ENCODE assay signal across 34 cellular contexts in the genomic region with DNA sequence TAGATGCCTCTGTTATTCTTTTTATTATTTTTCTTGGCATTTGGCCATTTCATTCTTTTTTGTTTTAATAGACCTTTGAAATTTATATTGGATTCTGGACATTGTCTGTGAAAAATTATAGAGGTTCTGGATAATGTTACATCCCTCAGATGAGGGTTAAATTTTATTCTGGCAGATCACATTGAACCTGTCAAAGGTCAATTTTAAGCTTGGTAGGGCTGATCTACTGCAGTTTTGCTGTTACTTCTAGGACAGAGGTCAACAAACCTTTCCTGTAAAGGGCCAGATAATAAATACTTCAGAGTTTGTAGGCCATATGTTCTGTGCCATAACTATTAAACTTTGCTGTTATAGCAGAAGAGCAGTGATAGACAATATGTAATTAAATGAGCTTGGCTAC.
A peak's percentile ranks its signal among the peaks of the same experiment; 100 is the strongest.
DNase-seq lines count a peak whose midpoint lies in the region; ATAC-seq, FAIRE-seq and TF ChIP-seq lines count a peak whose summit lies in the region.
"Had no signal": no experiment of that assay in that cellular context is flagged by ENCODE, and none has a peak within 500 bp of the region (broad histone marks: within the 10 kb centered on the region; RNA-seq: fewer than 3 reads in every experiment).

No MANE protein-coding gene starts in this region.

- H3K36me3 ChIP-seq in SK-N-SH (replicated peaks in 1 of 2; ENCODE audit: control insufficient read depth in 1 of 2, insufficient read depth in 2 of 2, low read length in 1 of 2) = no peaks in the 10 kb centered on the region
- no peaks in the 10 kb centered on the region for H3K36me3 ChIP-seq in liver (ENCODE audit: control insufficient read depth in 4 of 4, insufficient read depth in 3 of 4, low read depth in 1 of 4, low read length in 3 of 4)
- no peaks in the 10 kb centered on the region for H3K36me3 ChIP-seq in HepG2 (replicated peaks in 1 of 2; ENCODE audit: control insufficient read depth in 1 of 2, insufficient read depth in 2 of 2, low read length in 2 of 2)
- H3K36me3 ChIP-seq in gastroesophageal sphincter = no peaks in the 10 kb centered on the region
- H3K36me3 ChIP-seq: BE2C; BLaER1; BLaER1 treated with 17β-estradiol and CSF1 and Interleukin-3, amounts not matched to agents 10 nM and 100 nM had no signal

- no peaks in the 10 kb centered on the region for H3F3A ChIP-seq in SK-N-SH (replicated peaks; ENCODE audit: insufficient read depth)

- no peaks in the 10 kb centered on the region; a peak in 1 of 4 replicates for H3K4me1 ChIP-seq in SK-N-SH (ENCODE audit: control insufficient read depth in 1 of 2, insufficient read depth in 2 of 2, low read depth in 1 of 2, low read length in 1 of 2)
- H3K4me1 ChIP-seq in liver (ENCODE audit: control insufficient read depth in 4 of 4, insufficient read depth in 4 of 4, low read length in 3 of 4) = no peaks in the 10 kb centered on the region
- H3K4me1 ChIP-seq in HepG2 (ENCODE audit: insufficient read depth, low read length) = no peaks in the 10 kb centered on the region
- no peaks in the 10 kb centered on the region for H3K4me1 ChIP-seq in gastroesophageal sphincter
- H3K4me1 ChIP-seq: A549; BE2C; BLaER1; BLaER1 treated with 17β-estradiol and CSF1 and Interleukin-3, amounts not matched to agents 10 nM and 100 nM; Caco-2 had no signal

- no peak overlapping the region for H3K27ac ChIP-seq in SK-N-SH (ENCODE audit: low read depth in 2 of 2, low read length in 1 of 2)
- no peak overlapping the region for H3K27ac ChIP-seq in liver (ENCODE audit: low read depth in 1 of 2, low read length in 2 of 2)
- no peak overlapping the region for H3K27ac ChIP-seq in HepG2 (ENCODE audit: extremely low read length, insufficient read depth, low read length)
- H3K27ac ChIP-seq in gastroesophageal sphincter = no peak overlapping the region
- H3K27ac ChIP-seq: 22Rv1; A549; BLaER1; BLaER1 treated with 17β-estradiol and CSF1 and Interleukin-3, amounts not matched to agents 10 nM and 100 nM; C4-2B had no signal

- H3K4me3 ChIP-seq in SK-N-SH (ENCODE audit: low read depth in 2 of 2, low read length in 1 of 2) = no peak overlapping the region
- H3K4me3 ChIP-seq in liver (ENCODE audit: low read depth in 1 of 3, low read length in 3 of 3) = no peak overlapping the region
- no peak overlapping the region for H3K4me3 ChIP-seq in HepG2 (replicated peaks in 1 of 3; ENCODE audit: insufficient read depth in 1 of 3, low read depth in 2 of 3, low read length in 3 of 3)
- no peak overlapping the region for H3K4me3 ChIP-seq in gastroesophageal sphincter
- H3K4me3 ChIP-seq: A549; BLaER1; BLaER1 treated with 17β-estradiol and CSF1 and Interleukin-3, amounts not matched to agents 10 nM and 100 nM had no signal

- ATAC-seq in SK-N-SH treated with all-trans-retinoic acid at 6 μM for 48 hours (no peak; the same call in 2 of the 3 replicates), HepG2 (no peak), left lobe of liver (peak; percentile 70), gastroesophageal sphincter (no peak)
- ATAC-seq: A549; CD8-positive, alpha-beta T cell had no signal

- H3K79me2 ChIP-seq in SK-N-SH (ENCODE audit: insufficient read depth) (no peaks in the 10 kb centered on the region), HepG2 (ENCODE audit: insufficient read depth, low read length) (no peaks in the 10 kb centered on the region)

- no peak overlapping the region for H3K9ac ChIP-seq in SK-N-SH
- no peak overlapping the region for H3K9ac ChIP-seq in liver (ENCODE audit: low read depth in 1 of 2, low read length in 2 of 2)
- no peak overlapping the region for H3K9ac ChIP-seq in HepG2 (ENCODE audit: insufficient read depth, low read depth, low read length)
- H3K9ac ChIP-seq: BLaER1; BLaER1 treated with 17β-estradiol and CSF1 and Interleukin-3, amounts not matched to agents 10 nM and 100 nM had no signal

- H4K20me1 ChIP-seq in SK-N-SH (ENCODE audit: insufficient read depth) (no peaks in the 10 kb centered on the region), HepG2 (ENCODE audit: insufficient read depth, low read length) (no peaks in the 10 kb centered on the region)
- H4K20me1 ChIP-seq: BLaER1; BLaER1 treated with 17β-estradiol and CSF1 and Interleukin-3, amounts not matched to agents 10 nM and 100 nM had no signal

- H3K9me2 ChIP-seq in SK-N-SH = no peaks in the 10 kb centered on the region

- TF ChIP-seq CTCF in SK-N-SH (IDR thresholded peaks at IDR 0.05) = no peak
- TF ChIP-seq CTCF in liver (IDR thresholded peaks at IDR 0.05; ENCODE audit: low read depth, low read length, missing input control) = no peak
- no peak for TF ChIP-seq CTCF in HepG2 (CRISPR knock-in tag; IDR thresholded peaks at IDR 0.05)
- no peak for TF ChIP-seq CTCF in gastroesophageal sphincter (IDR thresholded peaks at IDR 0.05)

- CTCF ChIA-PET in SK-N-SH (lab: Yijun Ruan, JAX) (interaction anchor here (1.1 kb wide), 1 partner anchor 45 kb away, joined by 3 read pairs; no protein-coding TSS in a partner anchor), HepG2 (lab: Yijun Ruan, JAX; ENCODE audit: low intra/inter-chr PET ratio, low total read pairs) (no interaction called here)

- H2AFZ ChIP-seq in SK-N-SH (ENCODE audit: low read depth) = no peak overlapping the region; the same call in 1 of the 2 replicates
- H2AFZ ChIP-seq in HepG2 (ENCODE audit: low read length) = no peak overlapping the region

- POLR2A ChIA-PET in SK-N-SH (lab: Yijun Ruan, JAX) (no interaction called here), HepG2 (lab: Yijun Ruan, JAX) (no interaction called here)

- DNase-seq in SK-N-SH = peak; percentile 11
- no peak for DNase-seq in HepG2 (ENCODE audit: low spot score)
- peak; percentile 52 for DNase-seq in SK-N-DZ (ENCODE audit: low spot score)
- no peak for DNase-seq in left lobe of liver (ENCODE audit: low spot score)
- DNase-seq in GDM1 (lab: John Stamatoyannopoulos, UW) = no peak
- DNase-seq: 8988T; ACHN; AML-193; BE2C; C1 segment of cervical spinal cord; Caco-2; Calu3; CD4-positive, alpha-beta memory T cell; CD4-positive, alpha-beta T cell; CD4-positive, CD25-positive, alpha-beta regulatory T cell; CD8-positive, alpha-beta memory T cell; CD8-positive, alpha-beta T cell; COR-L47; DMS 273 treated with DMSO at 0.1 percent for 48 hours; DMS153; DMS53; DMS79; DMS79 treated with DMSO at 0.1 percent for 48 hours; DND-41; EL had no signal

- no peak for FAIRE-seq in HepG2 (lab: Jason Lieb, UNC)
- FAIRE-seq: A549, D721Med had no signal

- no peaks in the 10 kb centered on the region for H3K27me3 ChIP-seq in SK-N-SH (ENCODE audit: insufficient read depth)
- no peaks in the 10 kb centered on the region for H3K27me3 ChIP-seq in liver (ENCODE audit: control insufficient read depth in 4 of 4, insufficient read depth in 4 of 4, low read length in 3 of 4)
- no peaks in the 10 kb centered on the region for H3K27me3 ChIP-seq in HepG2 (ENCODE audit: control insufficient read depth in 1 of 2, insufficient read depth in 2 of 2, low read length in 2 of 2)
- no peaks in the 10 kb centered on the region for H3K27me3 ChIP-seq in gastroesophageal sphincter
- H3K27me3 ChIP-seq: BE2C; BLaER1; BLaER1 treated with 17β-estradiol and CSF1 and Interleukin-3, amounts not matched to agents 10 nM and 100 nM had no signal

- no peak overlapping the region for H3K4me2 ChIP-seq in SK-N-SH
- no peak overlapping the region for H3K4me2 ChIP-seq in HepG2 (ENCODE audit: low read depth, low read length)
- H3K4me2 ChIP-seq: A549; BLaER1; BLaER1 treated with 17β-estradiol and CSF1 and Interleukin-3, amounts not matched to agents 10 nM and 100 nM had no signal

- intact Hi-C loops in HepG2 (cut with micrococcal nuclease; ENCODE audit: unreplicated experiment) = no loop called here

- H3K9me3 ChIP-seq in SK-N-SH (no peaks in the 10 kb centered on the region), liver (ENCODE audit: control insufficient read depth in 4 of 4, low read length in 3 of 4) (no peaks in the 10 kb centered on the region), HepG2 (ENCODE audit: low read length) (no peaks in the 10 kb centered on the region; the same call in 1 of the 2 replicates), gastroesophageal sphincter (peaks cover 0 to 4% (median 0%) of the 10 kb centered on the region in 3 donors)
- H3K9me3 ChIP-seq: A549, BE2C, Caco-2 had no signal

- in situ Hi-C loops in HepG2 (cut with HindIII; ENCODE audit: extremely low pct_ligation_motif_present, low pct_unique_long_range_greater_than_20kb) = no loop called here

- TF ChIP-seq RAD21 in SK-N-SH (IDR thresholded peaks at IDR 0.05; ENCODE audit: low read length) = no peak
- TF ChIP-seq RAD21 in liver (IDR thresholded peaks at IDR 0.05) = no peak
- TF ChIP-seq RAD21 in HepG2 (CRISPR knock-in tag; IDR thresholded peaks at IDR 0.05) = no peak

- TF ChIP-seq EP300 in SK-N-SH (IDR thresholded peaks at IDR 0.05; ENCODE audit: borderline replicate concordance in 1 of 2, low read depth in 1 of 2, low read length in 1 of 2) (no peak), HepG2 (IDR thresholded peaks at IDR 0.05; ENCODE audit: low read depth in 2 of 2, low read length in 2 of 2) (no peak), HepG2 (CRISPR knock-in tag; IDR thresholded peaks at IDR 0.05; ENCODE audit: borderline replicate concordance) (no peak), gastroesophageal sphincter (IDR thresholded peaks at IDR 0.05) (no peak)

- no TSS peak for BruUV-seq in HepG2 (replicated peaks; lab: Mats Ljungman, UMichigan)

- TF ChIP-seq POLR2A in HepG2 (IDR thresholded peaks at IDR 0.05; ENCODE audit: insufficient read depth in 1 of 2, low read depth in 2 of 2, low read length in 2 of 2) (no peak), gastroesophageal sphincter (IDR thresholded peaks at IDR 0.05) (no peak)

TF ChIP-seq in SK-N-SH, 30 proteins besides CTCF, POLR2A, EP300 and RAD21 (continues in another document):
- no peak for TF ChIP-seq FOXJ3 (CRISPR knock-in tag; IDR thresholded peaks at IDR 0.05)
- TF ChIP-seq TCF12 (IDR thresholded peaks at IDR 0.05) = peak; percentile 75
- peak; percentile 29 for TF ChIP-seq NFIC (IDR thresholded peaks at IDR 0.05; ENCODE audit: borderline replicate concordance)
- TF ChIP-seq ELF1 (IDR thresholded peaks at IDR 0.05) = no peak

TF ChIP-seq in SK-N-SH treated with all-trans-retinoic acid at 6 μM for 48 hours, 23 proteins besides CTCF, POLR2A, EP300 and RAD21 (continues in another document):
- TF ChIP-seq ZNF70 (CRISPR knock-in tag; IDR thresholded peaks at IDR 0.05) (no peak), BACH2 (CRISPR knock-in tag; IDR thresholded peaks at IDR 0.05; ENCODE audit: borderline replicate concordance) (no peak), ARNTL (CRISPR knock-in tag; IDR thresholded peaks at IDR 0.05; ENCODE audit: borderline replicate concordance, low read depth) (no peak), CSDC2 (CRISPR knock-in tag; IDR thresholded peaks at IDR 0.05) (no peak)

TF ChIP-seq in liver, 16 proteins besides CTCF, POLR2A, EP300 and RAD21 (continues in another document):
- TF ChIP-seq HNF4A (conservative IDR thresholded peaks at IDR 0.05) = peak; percentile 18 to 33

TF ChIP-seq in HepG2, 621 proteins besides CTCF, POLR2A, EP300 and RAD21 (continues in another document):
- TF ChIP-seq TMF1 (CRISPR knock-in tag; IDR thresholded peaks at IDR 0.05; ENCODE audit: low read depth) (no peak), ZSCAN12 (CRISPR knock-in tag; IDR thresholded peaks at IDR 0.05) (no peak)

Comparison
In these comparisons a context has a peak if more than half of its experiments do, and no peak if none do; other contexts are left out.
1. DNase-seq: peak in SK-N-SH (single experiment) and SK-N-DZ (single experiment); none in HepG2 (single experiment), left lobe of liver (single experiment) and GDM1 (single experiment).